11 cellular contexts compared by ENCODE assay signal in the genomic region with DNA sequence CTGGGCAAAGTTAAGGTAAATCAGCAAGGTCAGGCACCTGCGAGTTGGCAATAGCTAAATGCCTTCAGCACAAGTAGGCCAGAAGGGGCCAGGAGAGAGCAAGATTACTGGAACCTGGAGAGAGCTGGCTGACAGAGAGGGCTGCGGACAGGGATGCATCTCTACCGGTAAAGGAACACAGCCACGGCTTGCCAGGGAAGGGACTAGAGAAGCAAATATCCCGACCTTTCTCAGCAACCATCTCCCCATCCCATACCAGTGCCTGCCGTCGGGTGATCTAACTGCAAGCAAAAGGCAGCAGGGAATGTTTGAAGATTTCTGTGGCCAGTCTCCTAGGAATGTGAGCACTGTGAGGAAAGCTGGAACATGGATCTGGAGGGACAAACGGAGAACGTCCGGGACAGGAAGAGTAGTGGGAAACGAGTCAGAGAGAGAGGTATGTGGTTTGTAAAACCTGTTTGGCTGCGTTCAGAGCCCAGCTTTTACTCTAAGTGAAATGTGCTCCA. TPM values are rescaled to one million over a fixed set of nuclear protein-coding genes. Genes with fewer than 3 reads are reported as not detected.
DNase-seq lines count a peak whose midpoint lies in the region; ATAC-seq and TF ChIP-seq lines count a peak whose summit lies in the region.
"Had no signal": no experiment of that assay in that cellular context is flagged by ENCODE, and none has a peak within 500 bp of the region (broad histone marks: within the 10 kb centered on the region; RNA-seq: fewer than 3 reads in every experiment).

No MANE protein-coding gene starts in this region.

- no peak overlapping the region for H3K27ac Mint-ChIP-seq in nephron progenitor cell
- H3K27ac Mint-ChIP-seq in CD4-positive, alpha-beta memory T cell: no peak overlapping the region

- no peaks in the 10 kb centered on the region for H3K27me3 ChIP-seq in H7 (ENCODE audit: control insufficient read depth, insufficient read depth, low read length)
- H3K27me3 ChIP-seq in CD4-positive, alpha-beta memory T cell (ENCODE audit: insufficient read depth, low read length): no peaks in the 10 kb centered on the region

- CTCF ChIA-PET in RWPE1 (lab: Yijun Ruan, JAX): interaction anchor here (0.6 to 1.9 kb wide), 14 partner anchors 9 to 395 kb away, joined by 3 to 7 read pairs (median 3); partner anchors contain the start of gene ABLIM3
- CTCF ChIA-PET in CD4-positive, alpha-beta memory T cell (lab: Charles Lee; ENCODE audit: partially characterized antibody): interaction anchor here (1.5 kb wide), 1 partner anchor 11 kb away, joined by 3 read pairs; no protein-coding TSS in a partner anchor

- H3K9me3 ChIP-seq in CD4-positive, alpha-beta memory T cell (ENCODE audit: control insufficient read depth in 1 of 2, low read length in 2 of 2): no peaks in the 10 kb centered on the region

- no peaks in the 10 kb centered on the region for H3K4me1 Mint-ChIP-seq in nephron progenitor cell
- no peaks in the 10 kb centered on the region for H3K4me1 Mint-ChIP-seq in CD4-positive, alpha-beta memory T cell

- H3K4me3 ChIP-seq in H7 (ENCODE audit: insufficient read depth, low read depth, low read length): no peak overlapping the region
- no peak overlapping the region for H3K4me3 ChIP-seq in fibroblast of mammary gland (ENCODE audit: control insufficient read depth, low read depth, low read length)
- H3K4me3 ChIP-seq in CD4-positive, alpha-beta memory T cell (ENCODE audit: low read length in 2 of 2): no peak overlapping the region

- DNase-seq in H7 (peak; percentile 68), RWPE1 (ENCODE audit: low spot score) (peak; percentile 67), fibroblast of mammary gland (ENCODE audit: low read depth) (no peak), nephron progenitor cell (peak; percentile 29), NCI-H2081 (lab: John Stamatoyannopoulos, UW) (no peak), medulla oblongata (ENCODE audit: extremely low spot score) (no peak)
- DNase-seq in CD4-positive, alpha-beta memory T cell: no peak
- DNase-seq: activated CD4-positive, alpha-beta T cell treated with anti-CD3 and anti-CD28 coated beads for 48 hours; Kasumi-1; nucleus accumbens had no signal

- H3K36me3 Mint-ChIP-seq in nephron progenitor cell (ENCODE audit: low read depth): no peaks in the 10 kb centered on the region
- no peaks in the 10 kb centered on the region for H3K36me3 Mint-ChIP-seq in CD4-positive, alpha-beta memory T cell

- TF ChIP-seq CTCF in RWPE1 (conservative IDR thresholded peaks at IDR 0.05; ENCODE audit: low read depth): no peak
- peak; percentile 22 for TF ChIP-seq CTCF in fibroblast of mammary gland (conservative IDR thresholded peaks at IDR 0.05; ENCODE audit: control insufficient read depth, insufficient read depth, low read depth, low read length)
- TF ChIP-seq CTCF in nephron progenitor cell (IDR thresholded peaks at IDR 0.05): no peak

- H3K4me3 Mint-ChIP-seq in nephron progenitor cell: peak overlapping the region; percentile 5
- H3K4me3 Mint-ChIP-seq in CD4-positive, alpha-beta memory T cell: no peak overlapping the region

- POLR2A ChIA-PET in RWPE1 (lab: Yijun Ruan, JAX; ENCODE audit: low non-redundant PET): interaction anchor here (0.6 kb wide), 1 partner anchor 82 kb away, joined by 3 read pairs; no protein-coding TSS in a partner anchor
- POLR2A ChIA-PET in CD4-positive, alpha-beta memory T cell (lab: Charles Lee; ENCODE audit: partially characterized antibody): interaction anchor here (0.6 kb wide), 1 partner anchor 149 kb away, joined by 3 read pairs; no protein-coding TSS in a partner anchor

- no peaks in the 10 kb centered on the region for H3K36me3 ChIP-seq in H7 (replicated peaks; ENCODE audit: control insufficient read depth, insufficient read depth, low read length)
- no peaks in the 10 kb centered on the region for H3K36me3 ChIP-seq in CD4-positive, alpha-beta memory T cell (ENCODE audit: insufficient read depth, low read length)

- H3K9me3 Mint-ChIP-seq in nephron progenitor cell: no peaks in the 10 kb centered on the region
- no peaks in the 10 kb centered on the region for H3K9me3 Mint-ChIP-seq in CD4-positive, alpha-beta memory T cell

- intact Hi-C loops in CD4-positive, alpha-beta memory T cell (cut with micrococcal nuclease): no loop called here

- H3K4me1 ChIP-seq in CD4-positive, alpha-beta memory T cell (ENCODE audit: insufficient read depth, low read length): no peaks in the 10 kb centered on the region

- ATAC-seq in HG03045 (IDR thresholded peaks at IDR 0.05; ENCODE audit: unreplicated experiment): no peak

- H3K27ac ChIP-seq in RWPE1: no peak overlapping the region
- no peak overlapping the region for H3K27ac ChIP-seq in CD4-positive, alpha-beta memory T cell (ENCODE audit: low read depth, low read length)

- peaks cover 35% of the 10 kb centered on the region for H3K27me3 Mint-ChIP-seq in nephron progenitor cell (ENCODE audit: low read depth, poor library complexity)
- peaks cover 8 to 18% of the 10 kb centered on the region in 2 donors for H3K27me3 Mint-ChIP-seq in CD4-positive, alpha-beta memory T cell

RNA-seq across cellular contexts. Expression of gene ABLIM3, which starts 15.9 kb away (rescaled TPM):
- 0.03 TPM in 1 of 2 replicates, not detected in the other for total RNA-seq in H7 (2014; rRNA removed; shearing (Covaris generic))
- total RNA-seq in CD4-positive, alpha-beta memory T cell: not detected
- polyA plus RNA-seq in CD4-positive, alpha-beta memory T cell: not detected

Comparison
In these comparisons a context has a peak if more than half of its experiments do, and no peak if none do; other contexts are left out.
1. DNase-seq: peak in H7 (single experiment), RWPE1 (single experiment) and nephron progenitor cell (single experiment); none in fibroblast of mammary gland (single experiment), CD4-positive, alpha-beta memory T cell (0 of 5), NCI-H2081 (0 of 2) and medulla oblongata (single experiment).